15 cellular contexts compared by ENCODE assay signal in the genomic region with DNA sequence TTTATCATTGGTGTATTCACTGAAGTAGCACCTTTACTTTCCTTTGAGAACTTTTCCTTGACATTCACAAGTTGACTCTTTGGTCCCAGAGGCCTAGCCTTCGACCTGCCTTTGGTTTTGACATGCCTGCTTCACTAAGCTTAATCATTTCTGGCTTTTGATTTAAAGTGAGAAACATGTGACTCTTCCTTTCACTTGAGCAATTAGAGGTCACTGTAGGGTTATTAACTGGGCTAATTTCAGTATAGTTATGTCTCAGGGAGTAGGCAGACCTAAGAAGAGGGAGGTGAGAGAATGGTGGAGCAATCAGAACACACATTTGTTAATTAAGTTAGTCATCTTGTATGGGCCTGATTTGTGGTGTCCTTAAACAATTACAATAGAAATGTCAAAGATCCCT.
DNase-seq lines count a peak whose midpoint lies in the region; ATAC-seq lines count a peak whose summit lies in the region.
"Had no signal": no experiment of that assay in that cellular context is flagged by ENCODE, and none has a peak within 500 bp of the region (broad histone marks: within the 10 kb centered on the region; RNA-seq: fewer than 3 reads in every experiment).

No MANE protein-coding gene starts in this region.

- no peaks in the 10 kb centered on the region for H3K27me3 Mint-ChIP-seq in stimulated activated naive CD8-positive, alpha-beta T cell treated with anti-CD3 and anti-CD28 coated beads, Interleukin-15, amount 100 ng/mL, for 72 hours
- H3K27me3 Mint-ChIP-seq in activated T-helper 2 cell treated with anti-CD3 and anti-CD28 coated beads, Interferon-gamma antibody, Interleukin-2, Interleukin-4, amounts not matched to agents 10 μg/mL and 5 μg/mL and 100 μg/mL, durations not matched to agents 14 hours and 24 hours and 36 hours (ENCODE audit: low read depth), result no peaks in the 10 kb centered on the region
- H3K27me3 Mint-ChIP-seq: B cell had no signal

- no peak overlapping the region for H3K27ac Mint-ChIP-seq in stimulated activated naive CD8-positive, alpha-beta T cell treated with anti-CD3 and anti-CD28 coated beads, Interleukin-15, amount 100 ng/mL, for 72 hours
- H3K27ac Mint-ChIP-seq in activated T-helper 2 cell treated with anti-CD3 and anti-CD28 coated beads, Interferon-gamma antibody, Interleukin-2, Interleukin-4, amounts not matched to agents 10 μg/mL and 5 μg/mL and 100 μg/mL, durations not matched to agents 14 hours and 24 hours and 36 hours, result no peak overlapping the region
- H3K27ac Mint-ChIP-seq: B cell had no signal

- intact Hi-C loops in activated T-helper 2 cell treated with anti-CD3 and anti-CD28 coated beads, Interferon-gamma antibody, Interleukin-2, Interleukin-4, amounts not matched to agents 10 μg/mL and 5 μg/mL and 100 μg/mL, durations not matched to agents 14 hours and 24 hours and 36 hours (cut with micrococcal nuclease), result no loop called here

- ATAC-seq in GM18858 (IDR thresholded peaks at IDR 0.05; ENCODE audit: unreplicated experiment) (peak; percentile 84), GM21381 (IDR thresholded peaks at IDR 0.05; ENCODE audit: unreplicated experiment) (peak; percentile 72), HG02970 (IDR thresholded peaks at IDR 0.05; ENCODE audit: low FRiP score, unreplicated experiment) (peak; percentile 75), HG03521 (IDR thresholded peaks at IDR 0.05; ENCODE audit: unreplicated experiment) (peak; percentile 74)
- ATAC-seq in stimulated activated naive CD8-positive, alpha-beta T cell treated with anti-CD3 and anti-CD28 coated beads, Interleukin-15, amount 100 ng/mL, for 72 hours, result no peak

- no peak for DNase-seq in stimulated activated naive CD8-positive, alpha-beta T cell treated with anti-CD3 and anti-CD28 coated beads, Interleukin-15, amount 100 ng/mL, for 72 hours
- no peak for DNase-seq in SW480 (ENCODE audit: low spot score)
- no peak for DNase-seq in activated T-helper 2 cell treated with anti-CD3 and anti-CD28 coated beads, Interferon-gamma antibody, Interleukin-2, Interleukin-4, amounts not matched to agents 10 μg/mL and 5 μg/mL and 100 μg/mL, durations not matched to agents 14 hours and 24 hours and 36 hours (ENCODE audit: low spot score)
- no peak for DNase-seq in NK-92 treated with Interleukin-12 subunit alpha and Interleukin-12 subunit beta, amount 100 ng/mL, for 24 hours (lab: John Stamatoyannopoulos, UW)
- DNase-seq: activated CD4-positive, CD25-positive, alpha-beta regulatory T cell; DMS79; NCI-H2081 treated with DMSO at 0.1 percent for 48 hours; SK-N-SH; stimulated activated CD4-positive, alpha-beta T cell treated with anti-CD3 and anti-CD28 coated beads, Interleukin-4, amount 100 ng/mL, for 24 hours; stimulated activated naive CD4-positive, alpha-beta T cell treated with Interleukin-2 at 50 U/mL for 16 hours had no signal

- H3K9me3 Mint-ChIP-seq in stimulated activated naive CD8-positive, alpha-beta T cell treated with anti-CD3 and anti-CD28 coated beads, Interleukin-15, amount 100 ng/mL, for 72 hours, result peaks cover 1 to 8% of the 10 kb centered on the region in 2 donors
- no peaks in the 10 kb centered on the region for H3K9me3 Mint-ChIP-seq in activated T-helper 2 cell treated with anti-CD3 and anti-CD28 coated beads, Interferon-gamma antibody, Interleukin-2, Interleukin-4, amounts not matched to agents 10 μg/mL and 5 μg/mL and 100 μg/mL, durations not matched to agents 14 hours and 24 hours and 36 hours

- H3K4me1 Mint-ChIP-seq in stimulated activated naive CD8-positive, alpha-beta T cell treated with anti-CD3 and anti-CD28 coated beads, Interleukin-15, amount 100 ng/mL, for 72 hours, result no peaks in the 10 kb centered on the region
- H3K4me1 Mint-ChIP-seq in activated T-helper 2 cell treated with anti-CD3 and anti-CD28 coated beads, Interferon-gamma antibody, Interleukin-2, Interleukin-4, amounts not matched to agents 10 μg/mL and 5 μg/mL and 100 μg/mL, durations not matched to agents 14 hours and 24 hours and 36 hours (ENCODE audit: low read depth), result no peaks in the 10 kb centered on the region
- H3K4me1 Mint-ChIP-seq: B cell had no signal

- no peaks in the 10 kb centered on the region for H3K36me3 Mint-ChIP-seq in activated T-helper 2 cell treated with anti-CD3 and anti-CD28 coated beads, Interferon-gamma antibody, Interleukin-2, Interleukin-4, amounts not matched to agents 10 μg/mL and 5 μg/mL and 100 μg/mL, durations not matched to agents 14 hours and 24 hours and 36 hours (ENCODE audit: low read depth)

- H3K4me3 Mint-ChIP-seq in stimulated activated naive CD8-positive, alpha-beta T cell treated with anti-CD3 and anti-CD28 coated beads, Interleukin-15, amount 100 ng/mL, for 72 hours, result no peak overlapping the region
- H3K4me3 Mint-ChIP-seq in activated T-helper 2 cell treated with anti-CD3 and anti-CD28 coated beads, Interferon-gamma antibody, Interleukin-2, Interleukin-4, amounts not matched to agents 10 μg/mL and 5 μg/mL and 100 μg/mL, durations not matched to agents 14 hours and 24 hours and 36 hours (ENCODE audit: low read depth), result no peak overlapping the region
- H3K4me3 Mint-ChIP-seq: B cell had no signal
